In genomic region chr5:92627186-92627585, GRCh38 we compare ENCODE assay signal across 2 cellular contexts.
TF ChIP-seq lines count a peak whose summit lies in the region.

No MANE protein-coding gene starts in this region.

TF ChIP-seq in SK-N-SH, 30 proteins besides CTCF, POLR2A, EP300 and RAD21 (continued from another document):
- TF ChIP-seq ZBTB33 (IDR thresholded peaks at IDR 0.05; ENCODE audit: borderline replicate concordance, low read depth) (no peak), CHD2 (IDR thresholded peaks at IDR 0.05; ENCODE audit: low read length, partially characterized antibody) (no peak), SMC3 (IDR thresholded peaks at IDR 0.05; ENCODE audit: low read depth, low read length) (no peak), ELF1 (IDR thresholded peaks at IDR 0.05) (no peak), NFIC (IDR thresholded peaks at IDR 0.05; ENCODE audit: borderline replicate concordance) (no peak), MXI1 (IDR thresholded peaks at IDR 0.05; ENCODE audit: low read depth, low read length) (no peak), MEF2A (IDR thresholded peaks at IDR 0.05; ENCODE audit: borderline replicate concordance, low read depth) (no peak), REST (IDR thresholded peaks at IDR 0.05; ENCODE audit: low read depth, low read length) (no peak)

TF ChIP-seq in SK-N-SH treated with all-trans-retinoic acid at 6 μM for 48 hours, 23 proteins besides CTCF, POLR2A, EP300 and RAD21:
- no peak for TF ChIP-seq TSHZ2 (CRISPR knock-in tag; IDR thresholded peaks at IDR 0.05)
- TF ChIP-seq ARNTL (CRISPR knock-in tag; IDR thresholded peaks at IDR 0.05; ENCODE audit: borderline replicate concordance, low read depth): no peak
- no peak for TF ChIP-seq ZFP30 (CRISPR knock-in tag; IDR thresholded peaks at IDR 0.05)
- TF ChIP-seq ESRRG (CRISPR knock-in tag; IDR thresholded peaks at IDR 0.05): no peak
- TF ChIP-seq ZNF70 (CRISPR knock-in tag; IDR thresholded peaks at IDR 0.05): no peak
- no peak for TF ChIP-seq CSRNP3 (CRISPR knock-in tag; IDR thresholded peaks at IDR 0.05)
- no peak for TF ChIP-seq GLIS3 (CRISPR knock-in tag; IDR thresholded peaks at IDR 0.05)
- TF ChIP-seq OSR1 (CRISPR knock-in tag; IDR thresholded peaks at IDR 0.05): no peak
- TF ChIP-seq PATZ1 (CRISPR knock-in tag; IDR thresholded peaks at IDR 0.05; ENCODE audit: borderline replicate concordance): no peak
- TF ChIP-seq CREB5 (CRISPR knock-in tag; IDR thresholded peaks at IDR 0.05; ENCODE audit: low read depth): no peak
- TF ChIP-seq POU6F1 (CRISPR knock-in tag; IDR thresholded peaks at IDR 0.05; ENCODE audit: borderline replicate concordance, low read depth): no peak
- no peak for TF ChIP-seq PPARA (CRISPR knock-in tag; IDR thresholded peaks at IDR 0.05; ENCODE audit: borderline replicate concordance)
- no peak for TF ChIP-seq ISL1 (CRISPR knock-in tag; IDR thresholded peaks at IDR 0.05)
- no peak for TF ChIP-seq TOX (CRISPR knock-in tag; IDR thresholded peaks at IDR 0.05; ENCODE audit: borderline replicate concordance)
- TF ChIP-seq CSDC2 (CRISPR knock-in tag; IDR thresholded peaks at IDR 0.05): no peak
- no peak for TF ChIP-seq ZC3H10 (CRISPR knock-in tag; IDR thresholded peaks at IDR 0.05)
- no peak for TF ChIP-seq SNAI2 (CRISPR knock-in tag; IDR thresholded peaks at IDR 0.05)
- no peak for TF ChIP-seq TCF4 (CRISPR knock-in tag; IDR thresholded peaks at IDR 0.05; ENCODE audit: borderline replicate concordance)
- no peak for TF ChIP-seq ZNF8 (CRISPR knock-in tag; IDR thresholded peaks at IDR 0.05)
- TF ChIP-seq ZNF565 (CRISPR knock-in tag; conservative IDR thresholded peaks at IDR 0.05; ENCODE audit: low read depth): no peak
